29 cellular contexts compared by ENCODE assay signal in the genomic region with DNA sequence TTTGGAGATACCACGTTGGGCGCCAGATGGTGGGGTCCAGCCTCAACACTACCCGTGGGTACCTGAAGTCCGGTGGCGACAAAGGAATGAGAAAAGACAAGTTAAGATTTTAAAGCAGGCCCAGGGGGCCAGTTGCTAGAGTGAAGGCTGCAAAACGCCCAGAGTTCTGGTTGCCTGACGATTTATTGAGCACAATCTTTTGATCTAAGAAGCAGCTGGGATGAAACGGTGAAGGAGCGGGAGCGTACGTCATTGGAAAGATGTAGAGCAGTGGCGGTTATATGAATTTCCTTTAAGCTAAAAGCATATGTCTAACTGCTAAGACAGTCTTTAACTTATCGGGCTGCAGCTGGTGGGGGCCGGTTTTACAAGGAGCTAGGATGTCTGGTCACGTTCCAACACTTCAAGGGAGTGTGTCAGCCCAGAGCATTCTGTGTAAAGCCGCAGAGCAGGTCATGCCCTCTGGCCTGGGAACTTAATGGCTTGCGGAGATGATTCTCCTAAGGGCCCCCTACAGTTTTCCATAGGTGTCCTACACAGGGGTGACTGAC. TPM values are rescaled to one million over a fixed set of nuclear protein-coding genes. Genes with fewer than 3 reads are reported as not detected.
"Had no signal": no experiment of that assay in that cellular context is flagged by ENCODE, and none has a peak within 500 bp of the region (broad histone marks: within the 10 kb centered on the region; RNA-seq: fewer than 3 reads in every experiment).

No MANE protein-coding gene starts in this region.

- H3K36me3 ChIP-seq: brain microvascular endothelial cell, cardiac muscle cell, SJCRH30 had no signal

- H3K27me3 ChIP-seq: brain microvascular endothelial cell had no signal

- DNase-seq: activated CD4-positive, alpha-beta T cell treated with anti-CD3 and anti-CD28 coated beads, Interleukin-2, amount 50 U/mL, for 1 hour; activated CD4-positive, CD25-positive, alpha-beta regulatory T cell; activated CD8-positive, alpha-beta memory T cell treated with anti-CD3 and anti-CD28 coated beads, Interleukin-2, amount 50 U/mL, for 48 hours; activated CD8-positive, alpha-beta T cell treated with anti-CD3 and anti-CD28 coated beads, Interleukin-2, amount 10 ng/mL, durations not matched to agents 7 days and 5 days; activated T-cell treated with anti-CD3 and anti-CD28 coated beads, Interleukin-2, amount 50 U/mL, for 1 hour; brain microvascular endothelial cell; cerebellar nuclear complex; KG1; NCI-H1048; NCI-H1417; NCI-H1930; NCI-H2171; NCI-H2227 treated with DMSO at 0.1 percent for 48 hours; NCI-H446 treated with DMSO at 0.1 percent for 48 hours; NCI-H526; NCI-H774; NK-92 treated with Interleukin-12 subunit alpha and Interleukin-12 subunit beta, amount 100 ng/mL, for 24 hours; OCI-M1; Right ventricle myocardium superior; SJCRH30; SK-N-SH; T-helper 1 cell had no signal

- H3K27ac ChIP-seq: brain microvascular endothelial cell, cardiac muscle cell, RWPE1, SJCRH30, VCaP had no signal

- H3K4me3 ChIP-seq: cardiac muscle cell, SJCRH30 had no signal

- H3K9me3 ChIP-seq: SK-N-SH had no signal

- H3K4me1 ChIP-seq: SJCRH30 had no signal

RNA-seq across cellular contexts. Expression of gene CLEC4M, which starts 38.1 kb away (rescaled TPM):
- total RNA-seq: activated CD8-positive, alpha-beta T cell treated with anti-CD3 and anti-CD28 coated beads, Interleukin-2, amount 10 ng/mL, durations not matched to agents 7 days and 5 days; activated naive CD4-positive, alpha-beta T cell treated with anti-CD3 and anti-CD28 coated beads, Interleukin-2, amount 50 U/mL, for 72 hours; LHCN-M2; M059J; Right ventricle myocardium superior; SJCRH30; T-helper 2 cell treated with Interferon-gamma antibody and Interleukin-4, amounts not matched to agents 100 ng/mL and 5 ng/mL, for 36 hours had no signal
- polyA plus RNA-seq: SK-N-SH had no signal

RNA-seq across cellular contexts. Expression of gene CD209, which starts 53.8 kb away (rescaled TPM):
- total RNA-seq: activated CD8-positive, alpha-beta T cell treated with anti-CD3 and anti-CD28 coated beads, Interleukin-2, amount 10 ng/mL, durations not matched to agents 7 days and 5 days; activated naive CD4-positive, alpha-beta T cell treated with anti-CD3 and anti-CD28 coated beads, Interleukin-2, amount 50 U/mL, for 72 hours; cardiac muscle cell; LHCN-M2; M059J; SJCRH30; T-helper 2 cell treated with Interferon-gamma antibody and Interleukin-4, amounts not matched to agents 100 ng/mL and 5 ng/mL, for 36 hours had no signal
- polyA plus RNA-seq: cardiac muscle cell, SK-N-SH had no signal
